8 cellular contexts compared by ENCODE assay signal in the genomic region with DNA sequence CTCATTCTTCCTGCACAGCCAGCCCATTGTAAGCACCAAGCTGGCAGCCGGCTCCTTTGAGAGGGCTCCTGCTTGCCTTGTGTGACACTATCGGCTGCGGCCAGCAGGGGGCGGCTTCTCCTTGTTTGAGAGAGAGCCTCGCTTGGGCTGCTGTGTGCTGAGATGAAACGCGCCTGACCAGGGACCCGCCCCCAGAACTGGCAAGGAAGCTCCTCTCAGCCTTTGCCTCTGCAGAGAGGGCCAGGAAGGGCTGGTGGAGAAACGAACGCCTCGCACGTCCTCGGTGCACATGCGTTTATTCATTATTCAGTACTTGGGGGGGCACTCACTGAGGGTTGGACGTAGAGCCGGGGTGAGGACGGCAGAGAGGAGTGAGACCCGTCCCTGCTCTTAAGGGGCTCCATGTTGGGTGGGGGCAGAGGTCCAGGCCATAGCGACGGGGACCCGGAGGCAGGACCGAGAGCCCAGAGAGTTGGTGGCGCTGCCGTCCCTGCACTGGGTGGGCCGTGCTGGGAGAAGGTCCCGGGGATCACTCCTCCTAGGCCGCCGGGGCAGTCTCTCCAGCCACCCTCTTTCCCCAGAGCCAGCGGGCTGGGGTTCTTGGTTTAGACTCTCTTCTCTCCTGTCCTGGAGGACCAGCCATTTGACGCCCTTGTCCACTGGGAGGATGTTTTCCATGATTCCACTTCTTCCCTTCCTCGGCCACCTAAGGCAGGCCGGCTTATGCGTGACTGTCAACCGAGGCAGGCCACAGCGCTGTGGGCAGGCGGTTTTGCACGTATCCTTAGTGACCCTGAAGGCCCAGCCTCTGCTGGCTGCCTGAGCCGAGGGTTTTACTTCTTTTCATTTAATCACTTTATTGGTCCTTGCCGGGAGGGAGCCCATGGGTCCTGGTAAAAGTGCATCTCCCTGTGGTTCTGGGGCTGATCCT.
DNase-seq lines count a peak whose midpoint lies in the region; ATAC-seq, FAIRE-seq and TF ChIP-seq lines count a peak whose summit lies in the region.

No MANE protein-coding gene starts in this region.

- H3K27me3 ChIP-seq in adrenal gland (no peaks in the 10 kb centered on the region), left ventricle myocardium inferior (ENCODE audit: low read depth) (no peaks in the 10 kb centered on the region)

- DNase-seq in GM12892 (ENCODE audit: insufficient read length) (peak; percentile 92), NCI-H1930 (lab: John Stamatoyannopoulos, UW) (peak; percentile 82 to 85), adrenal gland (peak; percentile 96 to 99 (median 98)), left ventricle myocardium inferior (peak; percentile 96), renal cortical epithelial cell (ENCODE audit: low read depth) (peak; percentile 74)

- peaks cover 1% of the 10 kb centered on the region for H3K36me3 Mint-ChIP-seq in T-helper 1 cell treated with Interleukin-12 subunit alpha and Interleukin-12 subunit beta and Interleukin-4 antibody, amounts not matched to agents 30 μg/mL and 1 μg/mL, for 36 hours (ENCODE audit: low read depth)

- H3K4me3 ChIP-seq in adrenal gland (no peak overlapping the region), left ventricle myocardium inferior (no peak overlapping the region)

- ATAC-seq in HG02798 (IDR thresholded peaks at IDR 0.05; ENCODE audit: poor library complexity, unreplicated experiment) (peak; percentile 94), GM21367 (IDR thresholded peaks at IDR 0.05; ENCODE audit: unreplicated experiment) (no peak)

- TF ChIP-seq POLR2A in GM12892 (IDR thresholded peaks at IDR 0.05; ENCODE audit: low read depth, low read length) = no peak
- TF ChIP-seq POLR2A in adrenal gland (IDR thresholded peaks at IDR 0.05) = no peak

- H3K27ac Mint-ChIP-seq in T-helper 1 cell treated with Interleukin-12 subunit alpha and Interleukin-12 subunit beta and Interleukin-4 antibody, amounts not matched to agents 30 μg/mL and 1 μg/mL, for 36 hours = peak overlapping the region; percentile 68

- FAIRE-seq in GM12892 (lab: Jason Lieb, UNC) = peak; percentile 91

- H3K9me3 Mint-ChIP-seq in T-helper 1 cell treated with Interleukin-12 subunit alpha and Interleukin-12 subunit beta and Interleukin-4 antibody, amounts not matched to agents 30 μg/mL and 1 μg/mL, for 36 hours = no peaks in the 10 kb centered on the region

- intact Hi-C loops in adrenal gland (cut with DNase I) (loop anchor here (5.0 to 10.0 kb wide), 4 partner anchors 252 to 909 kb away; no protein-coding TSS in a partner anchor), left ventricle myocardium inferior (cut with micrococcal nuclease) (loop anchor here (10.0 kb wide), 1 partner anchor 332 kb away; a partner anchor contains a TSS)

- H3K27ac ChIP-seq in adrenal gland (no peak overlapping the region), left ventricle myocardium inferior (replicated peaks) (no peak overlapping the region)

- H3K9me3 ChIP-seq in adrenal gland (replicated peaks in 1 of 3) = no peaks in the 10 kb centered on the region
- H3K9me3 ChIP-seq in left ventricle myocardium inferior (replicated peaks) = no peaks in the 10 kb centered on the region

- H3K36me3 ChIP-seq in adrenal gland (replicated peaks in 1 of 2) = no peaks in the 10 kb centered on the region
- no peaks in the 10 kb centered on the region for H3K36me3 ChIP-seq in left ventricle myocardium inferior

- no peak overlapping the region for H3K4me3 Mint-ChIP-seq in T-helper 1 cell treated with Interleukin-12 subunit alpha and Interleukin-12 subunit beta and Interleukin-4 antibody, amounts not matched to agents 30 μg/mL and 1 μg/mL, for 36 hours

- peaks cover 20% of the 10 kb centered on the region for H3K4me1 Mint-ChIP-seq in T-helper 1 cell treated with Interleukin-12 subunit alpha and Interleukin-12 subunit beta and Interleukin-4 antibody, amounts not matched to agents 30 μg/mL and 1 μg/mL, for 36 hours (ENCODE audit: low read depth)

- H3K4me1 ChIP-seq in adrenal gland (replicated peaks in 1 of 2) = no peaks in the 10 kb centered on the region
- peaks cover 9% of the 10 kb centered on the region for H3K4me1 ChIP-seq in left ventricle myocardium inferior

- no peaks in the 10 kb centered on the region for H3K27me3 Mint-ChIP-seq in T-helper 1 cell treated with Interleukin-12 subunit alpha and Interleukin-12 subunit beta and Interleukin-4 antibody, amounts not matched to agents 30 μg/mL and 1 μg/mL, for 36 hours (ENCODE audit: low read depth)

- peak; percentile 88 to 97 (median 94) for TF ChIP-seq CTCF in adrenal gland (IDR thresholded peaks at IDR 0.05)
- peak; percentile 95 for TF ChIP-seq CTCF in left ventricle myocardium inferior (IDR thresholded peaks at IDR 0.05; ENCODE audit: borderline replicate concordance)

- WGBS in adrenal gland, 4 donors = 49 to 68% (median 52%) methylated on average over 25 to 39 of the region's 39 CpGs
